ENCODE assay signal across 14 cellular contexts in genomic region chr5:139578348-139578724, GRCh38. TPM values are rescaled to one million over a fixed set of nuclear protein-coding genes. Genes with fewer than 3 reads are reported as not detected.
DNase-seq lines count a peak whose midpoint lies in the region; ATAC-seq lines count a peak whose summit lies in the region.
"Had no signal": no experiment of that assay in that cellular context is flagged by ENCODE, and none has a peak within 500 bp of the region (broad histone marks: within the 10 kb centered on the region; RNA-seq: fewer than 3 reads in every experiment).

No MANE protein-coding gene starts in this region.

- POLR2A ChIA-PET in activated CD4-positive, alpha-beta memory T cell treated with anti-CD3 and anti-CD28 coated beads, Interleukin-2, amount 10 ng/mL, durations not matched to agents 7 days and 5 days (lab: Charles Lee) = interaction anchor here (1.0 to 6.9 kb wide), 3 partner anchors 13 to 187 kb away, joined by 3 to 109 read pairs (median 3); partner anchors contain the start of gene UBE2D2

- ATAC-seq in stimulated activated naive B cell treated with anti-CD40 and anti-IgM and Interleukin-4, amounts not matched to agents 10 μg/mL and 1 μg/mL and 100 μg/mL, for 72 hours (replicated peaks) = no peak
- no peak for ATAC-seq in GM18498 (IDR thresholded peaks at IDR 0.05; ENCODE audit: unreplicated experiment)

- H3K27ac Mint-ChIP-seq in activated naive CD4-positive, alpha-beta T cell treated with anti-CD3 and anti-CD28 coated beads, Interleukin-2, amount 10 ng/mL, durations not matched to agents 7 days and 5 days = peak overlapping the region; percentile 95
- peak overlapping the region; percentile 89 for H3K27ac Mint-ChIP-seq in activated CD4-positive, alpha-beta memory T cell treated with anti-CD3 and anti-CD28 coated beads, Interleukin-2, amount 10 ng/mL, durations not matched to agents 7 days and 5 days
- H3K27ac Mint-ChIP-seq in immature natural killer cell = peak overlapping the region; percentile 53 to 86 (median 84)
- H3K27ac Mint-ChIP-seq in stimulated activated naive B cell treated with anti-CD40 and anti-IgM and Interleukin-4, amounts not matched to agents 10 μg/mL and 1 μg/mL and 100 μg/mL, for 72 hours = peak overlapping the region; percentile 37

- no peaks in the 10 kb centered on the region for H3K9me3 Mint-ChIP-seq in activated naive CD4-positive, alpha-beta T cell treated with anti-CD3 and anti-CD28 coated beads, Interleukin-2, amount 10 ng/mL, durations not matched to agents 7 days and 5 days
- H3K9me3 Mint-ChIP-seq in activated CD4-positive, alpha-beta memory T cell treated with anti-CD3 and anti-CD28 coated beads, Interleukin-2, amount 10 ng/mL, durations not matched to agents 7 days and 5 days = no peaks in the 10 kb centered on the region
- H3K9me3 Mint-ChIP-seq in immature natural killer cell = no peaks in the 10 kb centered on the region
- no peaks in the 10 kb centered on the region for H3K9me3 Mint-ChIP-seq in stimulated activated naive B cell treated with anti-CD40 and anti-IgM and Interleukin-4, amounts not matched to agents 10 μg/mL and 1 μg/mL and 100 μg/mL, for 72 hours

- CTCF ChIA-PET in activated naive CD4-positive, alpha-beta T cell treated with anti-CD3 and anti-CD28 coated beads, Interleukin-2, amount 10 ng/mL, durations not matched to agents 7 days and 5 days (lab: Charles Lee) = interaction anchor here (1.1 to 1.4 kb wide), 2 partner anchors 54 to 55 kb away, joined by 3 read pairs; no protein-coding TSS in a partner anchor
- CTCF ChIA-PET in activated CD4-positive, alpha-beta memory T cell treated with anti-CD3 and anti-CD28 coated beads, Interleukin-2, amount 10 ng/mL, durations not matched to agents 7 days and 5 days (lab: Charles Lee) = interaction anchor here (1.6 kb wide), 1 partner anchor 10 kb away, joined by 6 read pairs; no protein-coding TSS in a partner anchor

- no peaks in the 10 kb centered on the region for H3K27me3 Mint-ChIP-seq in activated naive CD4-positive, alpha-beta T cell treated with anti-CD3 and anti-CD28 coated beads, Interleukin-2, amount 10 ng/mL, durations not matched to agents 7 days and 5 days
- H3K27me3 Mint-ChIP-seq in activated CD4-positive, alpha-beta memory T cell treated with anti-CD3 and anti-CD28 coated beads, Interleukin-2, amount 10 ng/mL, durations not matched to agents 7 days and 5 days = no peaks in the 10 kb centered on the region
- peaks cover 0 to 3% (median 2%) of the 10 kb centered on the region in 3 donors for H3K27me3 Mint-ChIP-seq in immature natural killer cell (ENCODE audit: low read depth in 3 of 3)
- no peaks in the 10 kb centered on the region for H3K27me3 Mint-ChIP-seq in stimulated activated naive B cell treated with anti-CD40 and anti-IgM and Interleukin-4, amounts not matched to agents 10 μg/mL and 1 μg/mL and 100 μg/mL, for 72 hours

- H3K36me3 Mint-ChIP-seq in activated naive CD4-positive, alpha-beta T cell treated with anti-CD3 and anti-CD28 coated beads, Interleukin-2, amount 10 ng/mL, durations not matched to agents 7 days and 5 days = peaks cover 32% of the 10 kb centered on the region
- peaks cover 26% of the 10 kb centered on the region for H3K36me3 Mint-ChIP-seq in activated CD4-positive, alpha-beta memory T cell treated with anti-CD3 and anti-CD28 coated beads, Interleukin-2, amount 10 ng/mL, durations not matched to agents 7 days and 5 days (ENCODE audit: low read depth)
- H3K36me3 Mint-ChIP-seq in immature natural killer cell = no peaks in the 10 kb centered on the region
- peaks cover 11 to 29% of the 10 kb centered on the region in 2 donors for H3K36me3 Mint-ChIP-seq in stimulated activated naive B cell treated with anti-CD40 and anti-IgM and Interleukin-4, amounts not matched to agents 10 μg/mL and 1 μg/mL and 100 μg/mL, for 72 hours

- H3K4me3 Mint-ChIP-seq in activated naive CD4-positive, alpha-beta T cell treated with anti-CD3 and anti-CD28 coated beads, Interleukin-2, amount 10 ng/mL, durations not matched to agents 7 days and 5 days = peak overlapping the region; percentile 21
- H3K4me3 Mint-ChIP-seq in activated CD4-positive, alpha-beta memory T cell treated with anti-CD3 and anti-CD28 coated beads, Interleukin-2, amount 10 ng/mL, durations not matched to agents 7 days and 5 days = no peak overlapping the region
- peak overlapping the region; percentile 45 to 82 (median 70) for H3K4me3 Mint-ChIP-seq in immature natural killer cell
- H3K4me3 Mint-ChIP-seq in stimulated activated naive B cell treated with anti-CD40 and anti-IgM and Interleukin-4, amounts not matched to agents 10 μg/mL and 1 μg/mL and 100 μg/mL, for 72 hours = peak overlapping the region in 1 of 2 donors; percentile 40

- no peak for DNase-seq in activated naive CD4-positive, alpha-beta T cell treated with anti-CD3 and anti-CD28 coated beads, Interleukin-2, amount 10 ng/mL, durations not matched to agents 7 days and 5 days
- no peak for DNase-seq in activated naive CD4-positive, alpha-beta T cell treated with anti-CD3 and anti-CD28 coated beads, Interleukin-2, amount 50 U/mL, for 16 hours
- DNase-seq in activated CD4-positive, alpha-beta memory T cell treated with anti-CD3 and anti-CD28 coated beads, Interleukin-2, amount 10 ng/mL, durations not matched to agents 7 days and 5 days = no peak
- DNase-seq in immature natural killer cell (no peak), germinal center (ENCODE audit: low spot score) (no peak), midbrain (lab: John Stamatoyannopoulos, UW) (no peak)
- DNase-seq in stimulated activated naive B cell treated with anti-CD40 and anti-IgM and Interleukin-4, amounts not matched to agents 10 μg/mL and 1 μg/mL and 100 μg/mL, for 72 hours = no peak
- DNase-seq: activated CD4-positive, alpha-beta T cell treated with anti-CD3 and anti-CD28 coated beads for 48 hours; activated gamma-delta T cell treated with Interleukin-2 at 50 U/mL for 16 hours; kidney glomerular epithelial cell; NCI-H1417 treated with DMSO at 0.1 percent for 48 hours; NCI-H226; T1000 had no signal

- peaks cover 64% of the 10 kb centered on the region for H3K4me1 Mint-ChIP-seq in activated naive CD4-positive, alpha-beta T cell treated with anti-CD3 and anti-CD28 coated beads, Interleukin-2, amount 10 ng/mL, durations not matched to agents 7 days and 5 days
- peaks cover 51% of the 10 kb centered on the region for H3K4me1 Mint-ChIP-seq in activated CD4-positive, alpha-beta memory T cell treated with anti-CD3 and anti-CD28 coated beads, Interleukin-2, amount 10 ng/mL, durations not matched to agents 7 days and 5 days
- H3K4me1 Mint-ChIP-seq in immature natural killer cell = peaks cover 56 to 58% of the 10 kb centered on the region in 2 donors
- H3K4me1 Mint-ChIP-seq in stimulated activated naive B cell treated with anti-CD40 and anti-IgM and Interleukin-4, amounts not matched to agents 10 μg/mL and 1 μg/mL and 100 μg/mL, for 72 hours = peaks cover 34 to 74% of the 10 kb centered on the region in 2 donors

RNA-seq across cellular contexts. Expression of gene UBE2D2, which starts 17.2 kb away (rescaled TPM):
- 100 to 1,000 TPM; 241 to 244 TPM for total RNA-seq in activated CD4-positive, alpha-beta memory T cell treated with anti-CD3 and anti-CD28 coated beads, Interleukin-2, amount 10 ng/mL, durations not matched to agents 7 days and 5 days
- polyA plus RNA-seq in immature natural killer cell = 100 to 1,000 TPM; 231 to 328 (median 243) TPM

Comparison
In these comparisons a context has a peak if more than half of its experiments do, and no peak if none do; other contexts are left out.
1. H3K27ac Mint-ChIP-seq: peak in every context shown above with its lines; median percentile 95 in activated naive CD4-positive, alpha-beta T cell treated with anti-CD3 and anti-CD28 coated beads, Interleukin-2, amount 10 ng/mL, durations not matched to agents 7 days and 5 days; 89 in activated CD4-positive, alpha-beta memory T cell treated with anti-CD3 and anti-CD28 coated beads, Interleukin-2, amount 10 ng/mL, durations not matched to agents 7 days and 5 days; 84 in immature natural killer cell; 37 in stimulated activated naive B cell treated with anti-CD40 and anti-IgM and Interleukin-4, amounts not matched to agents 10 μg/mL and 1 μg/mL and 100 μg/mL, for 72 hours.